ENCODE assay signal across 1 cellular context in the genomic region with DNA sequence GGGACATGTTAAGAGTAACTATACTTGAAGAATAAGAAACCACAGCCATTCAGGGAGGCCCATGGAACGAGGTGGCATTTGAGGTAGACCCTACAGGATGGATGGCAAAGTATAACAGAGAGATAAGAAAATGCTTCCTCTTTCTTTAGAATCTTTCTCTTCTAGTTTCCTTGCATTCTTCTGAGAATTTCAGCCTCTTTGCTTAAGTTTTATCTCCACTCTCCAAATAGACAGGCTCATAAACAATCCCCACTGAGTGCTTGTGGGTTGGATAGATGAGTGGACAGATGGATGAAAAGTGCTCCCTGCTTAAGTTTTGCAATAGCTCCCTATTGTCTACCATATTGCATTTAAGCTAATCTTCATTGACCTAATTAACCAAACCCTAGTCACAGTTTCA.
TF ChIP-seq lines count a peak whose summit lies in the region.

No MANE protein-coding gene starts in this region.

TF ChIP-seq in K562, 482 proteins besides CTCF, POLR2A, EP300 and RAD21 (continued from another document):
- TF ChIP-seq MAZ (CRISPR knock-in tag; conservative IDR thresholded peaks at IDR 0.05 in 1 of 2, IDR thresholded peaks at IDR 0.05 in 1 of 2): peak in 1 of 2 experiments; percentile 45; a peak in 1 of 4 replicates
- TF ChIP-seq RBM14 (IDR thresholded peaks at IDR 0.05; ENCODE audit: borderline replicate concordance, insufficient read depth, low read depth, low read length): no peak
- TF ChIP-seq KDM1A (IDR thresholded peaks at IDR 0.05): peak; percentile 92 to 94
- peak; percentile 47; the same call in 1 of the 2 replicates for TF ChIP-seq CC2D1A (IDR thresholded peaks at IDR 0.05)
- TF ChIP-seq BCOR (IDR thresholded peaks at IDR 0.05): peak; percentile 87
- peak; percentile 87 for TF ChIP-seq PML (IDR thresholded peaks at IDR 0.05; ENCODE audit: low read length)
- peak; percentile 94 for TF ChIP-seq HDAC2 (IDR thresholded peaks at IDR 0.05)
- TF ChIP-seq, protein P1, sequence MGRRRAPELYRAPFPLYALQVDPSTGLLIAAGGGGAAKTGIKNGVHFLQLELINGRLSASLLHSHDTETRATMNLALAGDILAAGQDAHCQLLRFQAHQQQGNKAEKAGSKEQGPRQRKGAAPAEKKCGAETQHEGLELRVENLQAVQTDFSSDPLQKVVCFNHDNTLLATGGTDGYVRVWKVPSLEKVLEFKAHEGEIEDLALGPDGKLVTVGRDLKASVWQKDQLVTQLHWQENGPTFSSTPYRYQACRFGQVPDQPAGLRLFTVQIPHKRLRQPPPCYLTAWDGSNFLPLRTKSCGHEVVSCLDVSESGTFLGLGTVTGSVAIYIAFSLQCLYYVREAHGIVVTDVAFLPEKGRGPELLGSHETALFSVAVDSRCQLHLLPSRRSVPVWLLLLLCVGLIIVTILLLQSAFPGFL (CRISPR knock-in tag; IDR thresholded peaks at IDR 0.05): no peak
- peak; percentile 95 for TF ChIP-seq SOX6 (IDR thresholded peaks at IDR 0.05)
- TF ChIP-seq ZFP36 (IDR thresholded peaks at IDR 0.05; ENCODE audit: low read depth, low read length, partially characterized antibody): peak; percentile 88
- TF ChIP-seq FOXM1 (IDR thresholded peaks at IDR 0.05; ENCODE audit: low read depth): peak; percentile 76
- TF ChIP-seq FOXM1 (CRISPR knock-in tag; IDR thresholded peaks at IDR 0.05; ENCODE audit: low read depth): no peak
- peak; percentile 83 to 95 for TF ChIP-seq RCOR1 (IDR thresholded peaks at IDR 0.05; ENCODE audit: borderline replicate concordance in 1 of 2, low read depth in 2 of 2, low read length in 2 of 2)
- TF ChIP-seq CEBPG (CRISPR knock-in tag; IDR thresholded peaks at IDR 0.05): no peak
- peak; percentile 55 to 67; a peak in 3 of 4 replicates for TF ChIP-seq CEBPG (tag; conservative IDR thresholded peaks at IDR 0.05 in 1 of 2, IDR thresholded peaks at IDR 0.05 in 1 of 2)
- TF ChIP-seq CCNT2 (IDR thresholded peaks at IDR 0.05; ENCODE audit: borderline replicate concordance, extremely low read depth, insufficient read length, low read depth, low read length): peak; percentile 78
- TF ChIP-seq, protein P2, sequence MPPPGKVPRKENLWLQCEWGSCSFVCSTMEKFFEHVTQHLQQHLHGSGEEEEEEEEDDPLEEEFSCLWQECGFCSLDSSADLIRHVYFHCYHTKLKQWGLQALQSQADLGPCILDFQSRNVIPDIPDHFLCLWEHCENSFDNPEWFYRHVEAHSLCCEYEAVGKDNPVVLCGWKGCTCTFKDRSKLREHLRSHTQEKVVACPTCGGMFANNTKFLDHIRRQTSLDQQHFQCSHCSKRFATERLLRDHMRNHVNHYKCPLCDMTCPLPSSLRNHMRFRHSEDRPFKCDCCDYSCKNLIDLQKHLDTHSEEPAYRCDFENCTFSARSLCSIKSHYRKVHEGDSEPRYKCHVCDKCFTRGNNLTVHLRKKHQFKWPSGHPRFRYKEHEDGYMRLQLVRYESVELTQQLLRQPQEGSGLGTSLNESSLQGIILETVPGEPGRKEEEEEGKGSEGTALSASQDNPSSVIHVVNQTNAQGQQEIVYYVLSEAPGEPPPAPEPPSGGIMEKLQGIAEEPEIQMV (tag; conservative IDR thresholded peaks at IDR 0.05; ENCODE audit: low read depth): no peak
- peak; percentile 53; the same call in 1 of the 2 replicates for TF ChIP-seq LCOR (CRISPR knock-in tag; IDR thresholded peaks at IDR 0.05)
- TF ChIP-seq FOXA3 (CRISPR knock-in tag; conservative IDR thresholded peaks at IDR 0.05 in 1 of 2, IDR thresholded peaks at IDR 0.05 in 1 of 2): 0 out of 4 replicates have a peak, but pooled peaks of 1 of the 2 experiments have one; percentile 28
- TF ChIP-seq FOXK2 (conservative IDR thresholded peaks at IDR 0.05 in 1 of 2, IDR thresholded peaks at IDR 0.05 in 1 of 2; ENCODE audit: low read depth in 2 of 2): no peak
- 0 out of 3 replicates have a peak, but pooled peaks of 1 of the 2 experiments have one; percentile 24 for TF ChIP-seq CBX3 (IDR thresholded peaks at IDR 0.05; ENCODE audit: borderline replicate concordance in 1 of 2, low read length in 2 of 2)
- peak; percentile 75 for TF ChIP-seq GATA2 (CRISPR knock-in tag; IDR thresholded peaks at IDR 0.05)
- TF ChIP-seq KLF6 (CRISPR knock-in tag; IDR thresholded peaks at IDR 0.05; ENCODE audit: borderline replicate concordance): no peak
- TF ChIP-seq FOSL1 (tag; conservative IDR thresholded peaks at IDR 0.05): 0 out of 2 replicates have a peak, but pooled peaks have one; percentile 37
- TF ChIP-seq HNRNPL (IDR thresholded peaks at IDR 0.05; ENCODE audit: low read depth, low read length): 0 out of 2 replicates have a peak, but pooled peaks have one; percentile 35
- peak; percentile 90 for TF ChIP-seq DPF2 (IDR thresholded peaks at IDR 0.05)
- TF ChIP-seq CEBPB (tag; IDR thresholded peaks at IDR 0.05): peak; percentile 94
- TF ChIP-seq CTBP1 (IDR thresholded peaks at IDR 0.05; ENCODE audit: borderline replicate concordance): peak; percentile 83
- TF ChIP-seq, protein P3, sequence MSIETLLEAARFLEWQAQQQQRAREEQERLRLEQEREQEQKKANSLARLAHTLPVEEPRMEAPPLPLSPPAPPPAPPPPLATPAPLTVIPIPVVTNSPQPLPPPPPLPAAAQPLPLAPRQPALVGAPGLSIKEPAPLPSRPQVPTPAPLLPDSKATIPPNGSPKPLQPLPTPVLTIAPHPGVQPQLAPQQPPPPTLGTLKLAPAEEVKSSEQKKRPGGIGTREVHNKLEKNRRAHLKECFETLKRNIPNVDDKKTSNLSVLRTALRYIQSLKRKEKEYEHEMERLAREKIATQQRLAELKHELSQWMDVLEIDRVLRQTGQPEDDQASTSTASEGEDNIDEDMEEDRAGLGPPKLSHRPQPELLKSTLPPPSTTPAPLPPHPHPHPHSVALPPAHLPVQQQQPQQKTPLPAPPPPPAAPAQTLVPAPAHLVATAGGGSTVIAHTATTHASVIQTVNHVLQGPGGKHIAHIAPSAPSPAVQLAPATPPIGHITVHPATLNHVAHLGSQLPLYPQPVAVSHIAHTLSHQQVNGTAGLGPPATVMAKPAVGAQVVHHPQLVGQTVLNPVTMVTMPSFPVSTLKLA (conservative IDR thresholded peaks at IDR 0.05): peak in 1 of 2 experiments; percentile 31; a peak in 1 of 4 replicates
- no peak for TF ChIP-seq NR2C2 (CRISPR knock-in tag; IDR thresholded peaks at IDR 0.05)
- no peak for TF ChIP-seq NR2C2 (tag; IDR thresholded peaks at IDR 0.05)
- TF ChIP-seq, protein P4, sequence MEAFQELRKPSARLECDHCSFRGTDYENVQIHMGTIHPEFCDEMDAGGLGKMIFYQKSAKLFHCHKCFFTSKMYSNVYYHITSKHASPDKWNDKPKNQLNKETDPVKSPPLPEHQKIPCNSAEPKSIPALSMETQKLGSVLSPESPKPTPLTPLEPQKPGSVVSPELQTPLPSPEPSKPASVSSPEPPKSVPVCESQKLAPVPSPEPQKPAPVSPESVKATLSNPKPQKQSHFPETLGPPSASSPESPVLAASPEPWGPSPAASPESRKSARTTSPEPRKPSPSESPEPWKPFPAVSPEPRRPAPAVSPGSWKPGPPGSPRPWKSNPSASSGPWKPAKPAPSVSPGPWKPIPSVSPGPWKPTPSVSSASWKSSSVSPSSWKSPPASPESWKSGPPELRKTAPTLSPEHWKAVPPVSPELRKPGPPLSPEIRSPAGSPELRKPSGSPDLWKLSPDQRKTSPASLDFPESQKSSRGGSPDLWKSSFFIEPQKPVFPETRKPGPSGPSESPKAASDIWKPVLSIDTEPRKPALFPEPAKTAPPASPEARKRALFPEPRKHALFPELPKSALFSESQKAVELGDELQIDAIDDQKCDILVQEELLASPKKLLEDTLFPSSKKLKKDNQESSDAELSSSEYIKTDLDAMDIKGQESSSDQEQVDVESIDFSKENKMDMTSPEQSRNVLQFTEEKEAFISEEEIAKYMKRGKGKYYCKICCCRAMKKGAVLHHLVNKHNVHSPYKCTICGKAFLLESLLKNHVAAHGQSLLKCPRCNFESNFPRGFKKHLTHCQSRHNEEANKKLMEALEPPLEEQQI (IDR thresholded peaks at IDR 0.05): peak; percentile 80; the same call in 1 of the 2 replicates
- TF ChIP-seq CBFA2T2 (conservative IDR thresholded peaks at IDR 0.05): peak; percentile 85
- 0 out of 2 replicates have a peak, but pooled peaks have one; percentile 65 for TF ChIP-seq EHMT2 (IDR thresholded peaks at IDR 0.05)
- peak; percentile 79 for TF ChIP-seq KLF16 (IDR thresholded peaks at IDR 0.05)
- TF ChIP-seq, protein P5, sequence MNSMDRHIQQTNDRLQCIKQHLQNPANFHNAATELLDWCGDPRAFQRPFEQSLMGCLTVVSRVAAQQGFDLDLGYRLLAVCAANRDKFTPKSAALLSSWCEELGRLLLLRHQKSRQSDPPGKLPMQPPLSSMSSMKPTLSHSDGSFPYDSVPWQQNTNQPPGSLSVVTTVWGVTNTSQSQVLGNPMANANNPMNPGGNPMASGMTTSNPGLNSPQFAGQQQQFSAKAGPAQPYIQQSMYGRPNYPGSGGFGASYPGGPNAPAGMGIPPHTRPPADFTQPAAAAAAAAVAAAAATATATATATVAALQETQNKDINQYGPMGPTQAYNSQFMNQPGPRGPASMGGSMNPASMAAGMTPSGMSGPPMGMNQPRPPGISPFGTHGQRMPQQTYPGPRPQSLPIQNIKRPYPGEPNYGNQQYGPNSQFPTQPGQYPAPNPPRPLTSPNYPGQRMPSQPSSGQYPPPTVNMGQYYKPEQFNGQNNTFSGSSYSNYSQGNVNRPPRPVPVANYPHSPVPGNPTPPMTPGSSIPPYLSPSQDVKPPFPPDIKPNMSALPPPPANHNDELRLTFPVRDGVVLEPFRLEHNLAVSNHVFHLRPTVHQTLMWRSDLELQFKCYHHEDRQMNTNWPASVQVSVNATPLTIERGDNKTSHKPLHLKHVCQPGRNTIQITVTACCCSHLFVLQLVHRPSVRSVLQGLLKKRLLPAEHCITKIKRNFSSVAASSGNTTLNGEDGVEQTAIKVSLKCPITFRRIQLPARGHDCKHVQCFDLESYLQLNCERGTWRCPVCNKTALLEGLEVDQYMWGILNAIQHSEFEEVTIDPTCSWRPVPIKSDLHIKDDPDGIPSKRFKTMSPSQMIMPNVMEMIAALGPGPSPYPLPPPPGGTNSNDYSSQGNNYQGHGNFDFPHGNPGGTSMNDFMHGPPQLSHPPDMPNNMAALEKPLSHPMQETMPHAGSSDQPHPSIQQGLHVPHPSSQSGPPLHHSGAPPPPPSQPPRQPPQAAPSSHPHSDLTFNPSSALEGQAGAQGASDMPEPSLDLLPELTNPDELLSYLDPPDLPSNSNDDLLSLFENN (IDR thresholded peaks at IDR 0.05; ENCODE audit: low read depth in 2 of 2, low read length in 2 of 2): peak in 1 of 2 experiments; percentile 63; a peak in 1 of 4 replicates
- peak; percentile 55; the same call in 1 of the 2 replicates for TF ChIP-seq ZNF263 (CRISPR knock-in tag; IDR thresholded peaks at IDR 0.05; ENCODE audit: borderline replicate concordance)
- peak; percentile 98 for TF ChIP-seq MEIS2 (IDR thresholded peaks at IDR 0.05; ENCODE audit: partially characterized antibody)
- no peak for TF ChIP-seq GTF2E2 (tag; IDR thresholded peaks at IDR 0.05)
